ENCODE assay signal across 19 cellular contexts in the genomic region with DNA sequence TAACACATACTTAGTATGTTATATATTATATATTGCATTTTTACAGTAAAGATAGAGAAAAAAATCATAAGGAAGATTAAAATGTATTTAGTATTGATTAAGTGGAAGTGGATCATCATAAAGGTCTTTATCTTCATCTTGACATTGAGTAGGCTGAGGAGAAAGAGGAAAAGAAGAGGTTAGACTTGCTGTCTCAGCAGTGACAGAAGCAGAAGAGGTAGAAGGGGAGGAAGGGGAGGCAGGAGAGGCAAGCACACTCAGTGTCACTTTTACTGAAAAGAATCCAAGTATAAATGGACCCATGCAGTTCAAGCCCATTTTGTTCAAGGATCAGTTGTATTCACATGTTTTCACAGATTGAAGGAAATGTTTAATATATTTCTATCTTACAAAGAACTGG.
"Had no signal": no experiment of that assay in that cellular context is flagged by ENCODE, and none has a peak within 500 bp of the region (broad histone marks: within the 10 kb centered on the region; RNA-seq: fewer than 3 reads in every experiment).

No MANE protein-coding gene starts in this region.

- H3K4me3 Mint-ChIP-seq: activated CD4-positive, alpha-beta T cell treated with anti-CD3 and anti-CD28 coated beads, Interleukin-2, amount 10 ng/mL, durations not matched to agents 7 days and 5 days; activated naive CD8-positive, alpha-beta T cell treated with anti-CD3 and anti-CD28 coated beads for 36 hours; endodermal cell; natural killer cell had no signal

- H3K9ac ChIP-seq: parathyroid adenoma had no signal

- H3K4me1 ChIP-seq: parathyroid adenoma had no signal

- H3K36me3 Mint-ChIP-seq: activated naive CD8-positive, alpha-beta T cell treated with anti-CD3 and anti-CD28 coated beads for 36 hours; natural killer cell had no signal

- H3K9me3 Mint-ChIP-seq: activated naive CD8-positive, alpha-beta T cell treated with anti-CD3 and anti-CD28 coated beads for 36 hours; endodermal cell; natural killer cell had no signal

- H3K27ac Mint-ChIP-seq: activated CD4-positive, alpha-beta T cell treated with anti-CD3 and anti-CD28 coated beads, Interleukin-2, amount 10 ng/mL, durations not matched to agents 7 days and 5 days; activated naive CD8-positive, alpha-beta T cell treated with anti-CD3 and anti-CD28 coated beads for 36 hours; endodermal cell; natural killer cell had no signal

- H3K36me3 ChIP-seq: cardiac muscle cell, lower lobe of right lung, right lobe of liver, stomach, thoracic aorta, upper lobe of left lung had no signal

- H3K27ac ChIP-seq: cardiac muscle cell, epithelial cell of prostate, right lobe of liver had no signal

- H3K27me3 ChIP-seq: cardiac muscle cell, hepatocyte, right lobe of liver, stomach, upper lobe of left lung had no signal

- H3K9me3 ChIP-seq: lower lobe of right lung, right lobe of liver, stomach, thoracic aorta, upper lobe of left lung had no signal

- H3K4me2 ChIP-seq: hepatocyte had no signal

- ATAC-seq: left cardiac atrium, lower lobe of right lung, natural killer cell, right lobe of liver, SK-N-SH treated with all-trans-retinoic acid at 6 μM for 48 hours had no signal

- DNase-seq: activated CD4-positive, alpha-beta T cell treated with anti-CD3 and anti-CD28 coated beads, Interleukin-2, amount 10 ng/mL, durations not matched to agents 7 days and 5 days; activated naive CD8-positive, alpha-beta T cell treated with anti-CD3 and anti-CD28 coated beads for 36 hours; amniotic stem cell; endodermal cell; foreskin fibroblast; left cardiac atrium; lower lobe of right lung; natural killer cell; right lobe of liver; stimulated activated CD4-positive, alpha-beta T cell treated with anti-CD3 and anti-CD28 coated beads, Interleukin-4, amount 100 ng/mL, for 1 hour; stomach; upper lobe of left lung had no signal

- H2AFZ ChIP-seq: hepatocyte, parathyroid adenoma had no signal

- H3K4me3 ChIP-seq: cardiac muscle cell, hepatocyte, lower lobe of right lung, right lobe of liver, smooth muscle cell, stomach, thoracic aorta, upper lobe of left lung had no signal
